Comparison of ENCODE assay signal across 1 cellular context in genomic region chr11:65662247-65662801, GRCh38.
TF ChIP-seq lines count a peak whose summit lies in the region.

No MANE protein-coding gene starts in this region.

TF ChIP-seq in K562, 482 proteins besides CTCF, POLR2A, EP300 and RAD21:
- peak in 1 of 2 experiments; percentile 52; a peak in 1 of 4 replicates for TF ChIP-seq SIN3A (IDR thresholded peaks at IDR 0.05; ENCODE audit: borderline replicate concordance in 2 of 2, control insufficient read depth in 1 of 2, low read depth in 2 of 2, low read length in 2 of 2)
- TF ChIP-seq SP1 (CRISPR knock-in tag; IDR thresholded peaks at IDR 0.05) = peak; percentile 20; the same call in 1 of the 2 replicates
- no peak for TF ChIP-seq NFIC (IDR thresholded peaks at IDR 0.05)
- TF ChIP-seq NR2C2 (CRISPR knock-in tag; IDR thresholded peaks at IDR 0.05) = peak; percentile 29
- no peak for TF ChIP-seq NR2C2 (tag; IDR thresholded peaks at IDR 0.05)
- TF ChIP-seq BCOR (IDR thresholded peaks at IDR 0.05) = peak; percentile 86; the same call in 1 of the 2 replicates
- TF ChIP-seq ZNF592 (IDR thresholded peaks at IDR 0.05) = peak; percentile 15; the same call in 1 of the 2 replicates
- TF ChIP-seq HNRNPLL (IDR thresholded peaks at IDR 0.05; ENCODE audit: low read depth, low read length, poor library complexity, severe bottlenecking) = peak; percentile 86
- no peak for TF ChIP-seq THRAP3 (IDR thresholded peaks at IDR 0.05; ENCODE audit: borderline replicate concordance)
- TF ChIP-seq STAG1 (CRISPR knock-in tag; IDR thresholded peaks at IDR 0.05; ENCODE audit: borderline replicate concordance) = peak; percentile 24; the same call in 1 of the 2 replicates
- no peak for TF ChIP-seq ZC3H11A (IDR thresholded peaks at IDR 0.05; ENCODE audit: low read depth, low read length)
- peak; percentile 40; the same call in 1 of the 2 replicates for TF ChIP-seq VEZF1 (CRISPR knock-in tag; IDR thresholded peaks at IDR 0.05)
- TF ChIP-seq GATAD2B (IDR thresholded peaks at IDR 0.05; ENCODE audit: borderline replicate concordance) = 0 out of 2 replicates have a peak, but pooled peaks have one; percentile 76
- TF ChIP-seq ZBTB40 (IDR thresholded peaks at IDR 0.05) = peak; percentile 55
- no peak for TF ChIP-seq ZBTB40 (CRISPR knock-in tag; IDR thresholded peaks at IDR 0.05)
